Comparison of ENCODE assay signal across 28 cellular contexts in genomic region chr7:2219136-2219535, GRCh38.
"Had no signal": no experiment of that assay in that cellular context is flagged by ENCODE, and none has a peak within 500 bp of the region (broad histone marks: within the 10 kb centered on the region; RNA-seq: fewer than 3 reads in every experiment).

No MANE protein-coding gene starts in this region.

- H3K9me3 ChIP-seq: ascending aorta, breast epithelium had no signal

- H3K27ac ChIP-seq: ascending aorta, breast epithelium, cardiac muscle cell, coronary artery, dorsolateral prefrontal cortex, WERI-Rb-1 had no signal

- DNase-seq: activated B cell treated with CpG ODN at 0.5 μM for 24 hours; activated CD4-positive, alpha-beta T cell treated with anti-CD3 and anti-CD28 coated beads for 48 hours; activated CD4-positive, alpha-beta T cell treated with anti-CD3 and anti-CD28 coated beads, Interleukin-2, amount 50 U/mL, for 1 hour; activated CD4-positive, alpha-beta T cell treated with anti-CD3 and anti-CD28 coated beads, Interleukin-2, amount 50 U/mL, for 48 hours; activated CD8-positive, alpha-beta memory T cell treated with anti-CD3 and anti-CD28 coated beads for 24 hours; activated CD8-positive, alpha-beta T cell treated with anti-CD3 and anti-CD28 coated beads for 36 hours; activated effector memory CD4-positive, alpha-beta T cell treated with anti-CD3 and anti-CD28 coated beads, Interleukin-2, amount 50 U/mL, for 16 hours; activated naive CD4-positive, alpha-beta T cell treated with anti-CD3 and anti-CD28 coated beads for 36 hours; activated naive CD8-positive, alpha-beta T cell treated with anti-CD3 and anti-CD28 coated beads for 36 hours; activated T-cell treated with anti-CD3 and anti-CD28 coated beads, Interleukin-2, amount 50 U/mL, for 1 hour; activated T-cell treated with anti-CD3 and anti-CD28 coated beads, Interleukin-2, amount 50 U/mL, for 48 hours; central memory CD4-positive, alpha-beta T cell; dorsolateral prefrontal cortex; effector memory CD4-positive, alpha-beta T cell; endodermal cell; foreskin fibroblast; head of caudate nucleus; T-helper 1 cell; T-helper 17 cell; T1000; WERI-Rb-1 had no signal

- FAIRE-seq: frontal cortex had no signal

- ATAC-seq: activated CD4-positive, CD25-positive, alpha-beta regulatory T cell treated with anti-CD3 and anti-CD28 coated beads, Interleukin-2, amount 50 U/mL, for 24 hours; activated CD8-positive, alpha-beta T cell treated with anti-CD3 and anti-CD28 coated beads for 36 hours; esophagus mucosa; T-helper 17 cell had no signal

- H3K4me3 ChIP-seq: ascending aorta, breast epithelium, cardiac muscle cell, coronary artery, dorsolateral prefrontal cortex had no signal

- H3K36me3 ChIP-seq: breast epithelium had no signal

- H3K4me1 ChIP-seq: ascending aorta, breast epithelium had no signal

- H3K27me3 ChIP-seq: ascending aorta, breast epithelium, cardiac muscle cell, dorsolateral prefrontal cortex had no signal
